In genomic region chr22:30573594-30574094, GRCh38 we compare ENCODE assay signal across 14 cellular contexts. TPM values are rescaled to one million over a fixed set of nuclear protein-coding genes. Genes with fewer than 3 reads are reported as not detected.
DNase-seq lines count a peak whose midpoint lies in the region; TF ChIP-seq lines count a peak whose summit lies in the region.
"Had no signal": no experiment of that assay in that cellular context is flagged by ENCODE, and none has a peak within 500 bp of the region (broad histone marks: within the 10 kb centered on the region; RNA-seq: fewer than 3 reads in every experiment).

No MANE protein-coding gene starts in this region.

- no peak overlapping the region for H3K18ac ChIP-seq in trophoblast cell (ENCODE audit: low read length)

- H3K4me2 ChIP-seq in trophoblast cell (ENCODE audit: low read length), result no peak overlapping the region

- no peak overlapping the region for H4K12ac ChIP-seq in trophoblast cell (ENCODE audit: low read depth, low read length)

- H3K4me1 ChIP-seq in HUES48 (ENCODE audit: control insufficient read depth, insufficient read depth, low read length), result peaks cover 10% of the 10 kb centered on the region
- peaks cover 0 to 36% (median 2%) of the 10 kb centered on the region in 4 donors for H3K4me1 ChIP-seq in Peyer's patch
- no peaks in the 10 kb centered on the region for H3K4me1 ChIP-seq in rectal smooth muscle tissue (ENCODE audit: control insufficient read depth, insufficient read depth, low read length)
- peaks cover 6 to 10% of the 10 kb centered on the region in 2 experiments for H3K4me1 ChIP-seq in trophoblast cell (ENCODE audit: control insufficient read depth in 1 of 2, insufficient read depth in 2 of 2, low read length in 2 of 2)

- TF ChIP-seq CTCF in Peyer's patch (IDR thresholded peaks at IDR 0.05), result no peak
- no peak for TF ChIP-seq CTCF in kidney epithelial cell (IDR thresholded peaks at IDR 0.05; ENCODE audit: insufficient read depth, low read length, poor library complexity, severe bottlenecking)

- H3K36me3 ChIP-seq in HUES48 (ENCODE audit: control insufficient read depth, insufficient read depth, low read length), result peaks cover 32% of the 10 kb centered on the region
- H3K36me3 ChIP-seq in Peyer's patch, result peaks cover 0 to 25% (median 2%) of the 10 kb centered on the region in 3 donors
- H3K36me3 ChIP-seq in kidney epithelial cell (ENCODE audit: control insufficient read depth, insufficient read depth, low read length), result peaks cover 1% of the 10 kb centered on the region
- peaks cover 14% of the 10 kb centered on the region for H3K36me3 ChIP-seq in rectal smooth muscle tissue (ENCODE audit: control insufficient read depth, insufficient read depth, low read length)
- H3K36me3 ChIP-seq in trophoblast cell (ENCODE audit: control insufficient read depth in 1 of 2, insufficient read depth in 2 of 2, low read length in 2 of 2), result peaks cover 24 to 31% of the 10 kb centered on the region in 2 experiments

- no peaks in the 10 kb centered on the region for H3K79me2 ChIP-seq in trophoblast cell (ENCODE audit: control insufficient read depth, insufficient read depth, low read length, poor library complexity)

- H4K91ac ChIP-seq in trophoblast cell (ENCODE audit: low read depth, low read length), result no peak overlapping the region

- H3K9ac ChIP-seq in HUES48 (ENCODE audit: low read depth, low read length) (0 out of 2 replicates have a peak overlapping the region, but pooled peaks have one; percentile 34), rectal smooth muscle tissue (ENCODE audit: low read length) (no peak overlapping the region), trophoblast cell (ENCODE audit: low read length) (no peak overlapping the region)

- no peak for TF ChIP-seq POLR2A in Peyer's patch (IDR thresholded peaks at IDR 0.05)

- H3K14ac ChIP-seq in trophoblast cell (ENCODE audit: low read length), result no peak overlapping the region

- H4K8ac ChIP-seq in trophoblast cell (ENCODE audit: low read depth, low read length), result no peak overlapping the region

- H2BK5ac ChIP-seq in trophoblast cell (ENCODE audit: low read depth, low read length, poor library complexity), result no peak overlapping the region

- H3K27ac ChIP-seq in HUES48 (ENCODE audit: low read depth, low read length) (no peak overlapping the region), Peyer's patch (peak overlapping the region in 3 of 4 donors; percentile 75 to 97 (median 92)), rectal smooth muscle tissue (ENCODE audit: low read depth, low read length) (peak overlapping the region; percentile 21), trophoblast cell (ENCODE audit: low read depth, low read length) (no peak overlapping the region)

- no peak overlapping the region for H2AFZ ChIP-seq in trophoblast cell (ENCODE audit: insufficient read depth, low read length, poor library complexity)

- H3K4ac ChIP-seq in trophoblast cell (ENCODE audit: low read depth, low read length), result no peak overlapping the region

- H3K23ac ChIP-seq in trophoblast cell (ENCODE audit: low read length), result no peak overlapping the region

- H3K9me3 ChIP-seq in HUES48 (ENCODE audit: control insufficient read depth, insufficient read depth, low read length), result no peaks in the 10 kb centered on the region
- H3K9me3 ChIP-seq in Peyer's patch, result no peaks in the 10 kb centered on the region
- H3K9me3 ChIP-seq in trophoblast cell (ENCODE audit: insufficient read depth, low read depth, low read length), result no peaks in the 10 kb centered on the region
- H3K9me3 ChIP-seq: thoracic aorta had no signal

- H3K27me3 ChIP-seq in HUES48 (ENCODE audit: control insufficient read depth, insufficient read depth, low read length), result no peaks in the 10 kb centered on the region
- no peaks in the 10 kb centered on the region for H3K27me3 ChIP-seq in Peyer's patch
- no peaks in the 10 kb centered on the region for H3K27me3 ChIP-seq in kidney epithelial cell (ENCODE audit: control insufficient read depth, insufficient read depth, low read length)
- H3K27me3 ChIP-seq in rectal smooth muscle tissue (ENCODE audit: control insufficient read depth, insufficient read depth, low read length), result no peaks in the 10 kb centered on the region
- H3K27me3 ChIP-seq in trophoblast cell (ENCODE audit: insufficient read depth, low read length), result no peaks in the 10 kb centered on the region

- H2AK5ac ChIP-seq in trophoblast cell (ENCODE audit: low read length), result no peak overlapping the region

- DNase-seq in Peyer's patch, result peak in 1 of 3 donors; percentile 69
- DNase-seq in kidney epithelial cell (ENCODE audit: low read depth), result no peak
- no peak for DNase-seq in trophoblast cell
- no peak for DNase-seq in NCI-H2029 treated with DMSO at 0.1 percent for 48 hours (lab: John Stamatoyannopoulos, UW)
- no peak for DNase-seq in NCI-H2029 (lab: John Stamatoyannopoulos, UW)
- no peak for DNase-seq in stimulated activated naive CD4-positive, alpha-beta T cell treated with Interleukin-2 at 50 U/mL for 16 hours (lab: John Stamatoyannopoulos, UW)
- DNase-seq: activated T-cell treated with anti-CD3 and anti-CD28 coated beads, Interleukin-2, amount 50 U/mL, for 72 hours; central memory CD4-positive, alpha-beta T cell; MM.1S; naive B cell; OCI-M1 had no signal

- H2BK120ac ChIP-seq in trophoblast cell (ENCODE audit: insufficient read depth, low read length, poor library complexity), result no peak overlapping the region

- WGBS in trophoblast cell (ENCODE audit: extremely low coverage, insufficient coverage, insufficient read length), result no CpG with 5 or more reads among the region's 7 CpGs

- H3K79me1 ChIP-seq in trophoblast cell (ENCODE audit: low read length), result no peaks in the 10 kb centered on the region

- H3K4me3 ChIP-seq in HUES48 (ENCODE audit: low read depth, low read length) (peak overlapping the region; percentile 73), Peyer's patch (peak overlapping the region in 3 of 4 donors; percentile 29 to 69 (median 62)), kidney epithelial cell (ENCODE audit: low read depth, low read length) (peak overlapping the region; percentile 50), rectal smooth muscle tissue (ENCODE audit: low read length) (peak overlapping the region; percentile 57), trophoblast cell (ENCODE audit: low read depth, low read length) (no peak overlapping the region)

- H2BK12ac ChIP-seq in trophoblast cell (ENCODE audit: low read length), result no peak overlapping the region

RNA-seq across cellular contexts. Expression of gene GAL3ST1, which starts 0.8 kb away (rescaled TPM):
- total RNA-seq in Peyer's patch (10 to 100 TPM; 19.0 to 98.5 (median 57.2) TPM), kidney epithelial cell (2.5 and 4.0 TPM in 2 replicates)
- 4.5 and 5.3 TPM in 2 replicates for polyA plus RNA-seq in trophoblast cell (2013)

RNA-seq across cellular contexts. Expression of gene PES1, which starts 18.1 kb away (rescaled TPM):
- total RNA-seq in Peyer's patch (10 to 100 TPM; 28.4 to 49.5 (median 38.4) TPM), kidney epithelial cell (93.9 and 99.0 TPM in 2 replicates)
- 50.6 and 53.6 TPM in 2 replicates for polyA plus RNA-seq in trophoblast cell (2013)

RNA-seq across cellular contexts. Expression of gene SEC14L6, which starts 27.1 kb away (rescaled TPM):
- total RNA-seq in Peyer's patch (under 1 TPM in 1 of 4 donors, not detected in 3; 0.27 TPM), kidney epithelial cell (3.7 and 5.8 TPM in 2 replicates)
- polyA plus RNA-seq in trophoblast cell (2013), result 0.01 and 0.07 TPM in 2 replicates
- total RNA-seq: activated T-cell treated with anti-CD3 and anti-CD28 coated beads, Interleukin-2, amount 50 U/mL, for 72 hours had no signal

RNA-seq across cellular contexts. Expression of gene TCN2, which starts 33.3 kb away (rescaled TPM):
- total RNA-seq in Peyer's patch (100 to 1,000 TPM in 3 of 4 donors, 10 to 100 TPM in 1; 17.3 to 248 (median 186) TPM), kidney epithelial cell (6.5 and 6.7 TPM in 2 replicates)
- 2.2 and 2.5 TPM in 2 replicates for polyA plus RNA-seq in trophoblast cell (2013)

Comparison
In these comparisons a context has a peak if more than half of its experiments do, and no peak if none do; other contexts are left out.
1. H3K27ac ChIP-seq: peak in Peyer's patch (3 of 4) and rectal smooth muscle tissue (single experiment); none in HUES48 (single experiment) and trophoblast cell (single experiment).